In the genomic region with DNA sequence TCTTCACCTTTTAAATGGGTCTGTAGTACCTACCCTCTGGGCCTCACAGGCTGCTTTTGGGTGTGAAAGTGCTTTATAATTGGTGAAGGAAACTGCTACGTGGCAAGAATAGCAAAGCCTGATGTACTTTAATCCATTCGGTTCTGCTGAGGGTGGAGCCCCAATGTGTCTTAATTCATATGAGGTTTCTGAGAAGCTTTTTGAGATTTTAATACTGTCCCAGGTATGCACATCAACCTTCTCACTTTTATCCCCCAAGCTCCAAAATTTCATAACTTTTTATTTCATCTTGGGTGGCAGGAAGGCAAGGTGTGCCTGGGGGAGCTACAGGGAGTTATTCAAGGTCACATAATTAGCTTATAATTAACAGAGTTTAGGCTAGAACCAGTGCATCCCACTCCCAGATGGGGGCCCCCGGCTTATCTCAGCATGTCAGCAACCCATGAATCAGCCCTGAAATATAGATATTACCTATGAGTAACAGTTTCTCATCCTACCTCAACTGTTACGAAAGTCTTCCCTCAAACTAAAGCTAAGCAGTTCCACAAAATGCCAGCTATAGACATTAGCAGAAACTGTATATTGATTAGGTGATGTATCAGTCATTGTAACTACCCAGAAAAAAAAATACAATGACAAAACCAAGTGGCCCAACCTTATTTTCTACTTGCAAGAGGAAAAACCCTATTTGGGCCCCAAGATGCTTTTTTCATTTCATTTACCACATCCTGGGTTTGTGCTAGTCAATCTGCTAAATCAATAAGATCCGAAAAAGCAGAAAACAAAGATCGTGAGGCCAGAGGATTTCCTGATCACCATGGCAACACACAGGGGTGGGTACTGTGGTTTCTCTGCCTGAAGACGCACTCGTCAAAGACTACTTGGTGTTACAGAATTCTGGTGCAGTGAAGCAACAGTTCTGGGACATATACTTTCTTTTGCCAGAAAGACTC, we compare ENCODE assay signal across 8 cellular contexts. TPM values are rescaled to one million over a fixed set of nuclear protein-coding genes. Genes with fewer than 3 reads are reported as not detected.
DNase-seq lines count a peak whose midpoint lies in the region; ATAC-seq and TF ChIP-seq lines count a peak whose summit lies in the region.

No MANE protein-coding gene starts in this region.

- H4K20me1 ChIP-seq in DND-41 (ENCODE audit: insufficient read depth, low read length), result peaks cover 3% of the 10 kb centered on the region; the same call in 1 of the 2 replicates

- intact Hi-C loops in esophagus squamous epithelium (cut with DNase I) (no loop called here), A673 (cut with micrococcal nuclease; ENCODE audit: unreplicated experiment) (no loop called here)

- peak overlapping the region in 1 of 2 experiments; percentile 32; a peak in 2 of 4 replicates for H3K4me3 ChIP-seq in DND-41 (ENCODE audit: low read depth in 1 of 2, low read length in 2 of 2)
- peak overlapping the region in 1 of 4 donors; percentile 13 for H3K4me3 ChIP-seq in esophagus squamous epithelium
- no peak overlapping the region for H3K4me3 ChIP-seq in A673 (ENCODE audit: low read depth, low read length, poor library complexity, severe bottlenecking)

- peak overlapping the region; percentile 40 for H3K9ac ChIP-seq in DND-41 (ENCODE audit: low read depth, low read length)

- peaks cover 92% of the 10 kb centered on the region for H3K79me2 ChIP-seq in DND-41 (ENCODE audit: insufficient read depth, low read length)

- CTCF ChIA-PET in activated CD8-positive, alpha-beta T cell treated with anti-CD3 and anti-CD28 coated beads, Interleukin-2, amount 10 ng/mL, durations not matched to agents 7 days and 5 days (lab: Charles Lee), result interaction anchor here (0.7 to 13.5 kb wide), 23 partner anchors 8 to 250 kb away, joined by 3 to 218 read pairs (median 5); partner anchors contain the start of genes APIP and CD44
- CTCF ChIA-PET in A673 (lab: Charles Lee), result no interaction called here

- WGBS in esophagus squamous epithelium, 2 donors, result 32 to 39% methylated on average over 8 of the region's 8 CpGs

- peaks cover 99% of the 10 kb centered on the region for H3K4me1 Mint-ChIP-seq in activated CD8-positive, alpha-beta T cell treated with anti-CD3 and anti-CD28 coated beads, Interleukin-2, amount 10 ng/mL, durations not matched to agents 7 days and 5 days (ENCODE audit: low read depth)

- DNase-seq in DND-41 (peak; percentile 93), Kasumi-1 (lab: John Stamatoyannopoulos, UW) (peak; percentile 77 to 82), esophagus squamous epithelium (lab: John Stamatoyannopoulos, UW) (no peak), COR-L47 (lab: John Stamatoyannopoulos, UW) (no peak), A673 (ENCODE audit: low spot score) (no peak)
- peak; percentile 97 for DNase-seq in activated CD8-positive, alpha-beta T cell treated with anti-CD3 and anti-CD28 coated beads, Interleukin-2, amount 10 ng/mL, durations not matched to agents 7 days and 5 days
- peak; percentile 32 to 66 for DNase-seq in stimulated activated CD4-positive, alpha-beta T cell treated with anti-CD3 and anti-CD28 coated beads, Interleukin-15, amount 100 ng/mL, for 1 hour (ENCODE audit: low read depth in 1 of 2, low spot score in 1 of 2)

- H3K4me2 ChIP-seq in DND-41 (ENCODE audit: insufficient read depth, low read length), result peak overlapping the region; percentile 56

- peak overlapping the region; percentile 78 for H3K27ac ChIP-seq in DND-41 (ENCODE audit: low read length)
- peak overlapping the region; percentile 65 to 84 (median 76) for H3K27ac ChIP-seq in esophagus squamous epithelium
- no peak overlapping the region for H3K27ac ChIP-seq in A673 (ENCODE audit: low read depth, low read length, poor library complexity, severe bottlenecking)

- TF ChIP-seq POLR2A in esophagus squamous epithelium (IDR thresholded peaks at IDR 0.05), result peak in 1 of 4 donors; percentile 51

- peak overlapping the region; percentile 68 for H3K4me3 Mint-ChIP-seq in activated CD8-positive, alpha-beta T cell treated with anti-CD3 and anti-CD28 coated beads, Interleukin-2, amount 10 ng/mL, durations not matched to agents 7 days and 5 days

- POLR2A ChIA-PET in activated CD8-positive, alpha-beta T cell treated with anti-CD3 and anti-CD28 coated beads, Interleukin-2, amount 10 ng/mL, durations not matched to agents 7 days and 5 days (lab: Charles Lee), result interaction anchor here (0.6 to 5.7 kb wide), 18 partner anchors 9 to 152 kb away, joined by 3 to 61 read pairs (median 5); partner anchors contain the start of gene CD44
- POLR2A ChIA-PET in A673 (lab: Charles Lee; ENCODE audit: low non-redundant PET), result no interaction called here

- H3K4me1 ChIP-seq in DND-41 (ENCODE audit: insufficient read depth, low read length) (peaks cover 58% of the 10 kb centered on the region), esophagus squamous epithelium (peaks cover 51 to 100% (median 88%) of the 10 kb centered on the region in 3 donors), A673 (ENCODE audit: insufficient read depth, low read length, poor library complexity, severe bottlenecking) (no peaks in the 10 kb centered on the region)

- peaks cover 81% of the 10 kb centered on the region for H3K36me3 Mint-ChIP-seq in activated CD8-positive, alpha-beta T cell treated with anti-CD3 and anti-CD28 coated beads, Interleukin-2, amount 10 ng/mL, durations not matched to agents 7 days and 5 days (ENCODE audit: low read depth)

- H3K27ac Mint-ChIP-seq in activated CD8-positive, alpha-beta T cell treated with anti-CD3 and anti-CD28 coated beads, Interleukin-2, amount 10 ng/mL, durations not matched to agents 7 days and 5 days, result peak overlapping the region; percentile 99

- no peak overlapping the region for H2AFZ ChIP-seq in DND-41 (ENCODE audit: low read depth, low read length)

- TF ChIP-seq CTCF in DND-41 (IDR thresholded peaks at IDR 0.05; ENCODE audit: borderline replicate concordance, extremely low read depth, low read length, poor library complexity, severe bottlenecking), result no peak
- no peak for TF ChIP-seq CTCF in esophagus squamous epithelium (IDR thresholded peaks at IDR 0.05)
- TF ChIP-seq CTCF in A673 (conservative IDR thresholded peaks at IDR 0.05; ENCODE audit: low read depth, low read length), result no peak

- no peaks in the 10 kb centered on the region; the same call in 1 of the 2 replicates for H3K36me3 ChIP-seq in DND-41 (ENCODE audit: insufficient read depth, low read length)
- H3K36me3 ChIP-seq in esophagus squamous epithelium, result peaks cover 0 to 4% (median 0%) of the 10 kb centered on the region in 3 donors
- no peaks in the 10 kb centered on the region for H3K36me3 ChIP-seq in A673 (ENCODE audit: insufficient read depth, low read length, poor library complexity, severe bottlenecking)

- H3K9me3 Mint-ChIP-seq in activated CD8-positive, alpha-beta T cell treated with anti-CD3 and anti-CD28 coated beads, Interleukin-2, amount 10 ng/mL, durations not matched to agents 7 days and 5 days (ENCODE audit: insufficient read depth), result no peaks in the 10 kb centered on the region

- no TSS peak for BruUV-seq in A673 (replicated peaks; lab: Mats Ljungman, UMichigan)

- H3K27me3 ChIP-seq in DND-41 (ENCODE audit: insufficient read depth, low read length, poor library complexity) (no peaks in the 10 kb centered on the region), esophagus squamous epithelium (no peaks in the 10 kb centered on the region), A673 (replicated peaks; ENCODE audit: insufficient read depth, low read depth, low read length, poor library complexity) (peaks cover 3% of the 10 kb centered on the region)

- no peaks in the 10 kb centered on the region for H3K9me3 ChIP-seq in DND-41 (ENCODE audit: insufficient read depth, low read length, severe bottlenecking)
- H3K9me3 ChIP-seq in esophagus squamous epithelium, result no peaks in the 10 kb centered on the region
- H3K9me3 ChIP-seq in A673 (ENCODE audit: low read depth, low read length, poor library complexity, severe bottlenecking), result no peaks in the 10 kb centered on the region

- no peaks in the 10 kb centered on the region for H3K27me3 Mint-ChIP-seq in activated CD8-positive, alpha-beta T cell treated with anti-CD3 and anti-CD28 coated beads, Interleukin-2, amount 10 ng/mL, durations not matched to agents 7 days and 5 days (ENCODE audit: low read depth)

- peak; percentile 88 for ATAC-seq in DND-41 (ENCODE audit: insufficient read depth, low read depth)
- peak; percentile 78 for ATAC-seq in GM21529 (IDR thresholded peaks at IDR 0.05; ENCODE audit: unreplicated experiment)
- ATAC-seq in activated CD8-positive, alpha-beta T cell treated with anti-CD3 and anti-CD28 coated beads, Interleukin-2, amount 10 ng/mL, durations not matched to agents 7 days and 5 days, result peak; percentile 68

RNA-seq across cellular contexts. Expression of gene CD44, which starts 26.7 kb away (rescaled TPM):
- total RNA-seq in activated CD8-positive, alpha-beta T cell treated with anti-CD3 and anti-CD28 coated beads, Interleukin-2, amount 10 ng/mL, durations not matched to agents 7 days and 5 days, result 100 to 1,000 TPM; 398 to 399 TPM
- total RNA-seq in esophagus squamous epithelium (100 to 1,000 TPM; 418 to 565 (median 463) TPM), A673 (2021) (13.1 and 15.9 TPM in 2 replicates)

Comparison
In these comparisons a context has a peak if more than half of its experiments do, and no peak if none do; other contexts are left out.
1. DNase-seq: peak in DND-41 (single experiment), Kasumi-1 (2 of 2), activated CD8-positive, alpha-beta T cell treated with anti-CD3 and anti-CD28 coated beads, Interleukin-2, amount 10 ng/mL, durations not matched to agents 7 days and 5 days (single experiment) and stimulated activated CD4-positive, alpha-beta T cell treated with anti-CD3 and anti-CD28 coated beads, Interleukin-15, amount 100 ng/mL, for 1 hour (2 of 2); none in esophagus squamous epithelium (single experiment), COR-L47 (single experiment) and A673 (single experiment).
2. RNA of gene CD44, which starts 26.7 kb away (total RNA-seq): 418 to 565 TPM in esophagus squamous epithelium and 398 to 399 TPM in activated CD8-positive, alpha-beta T cell treated with anti-CD3 and anti-CD28 coated beads, Interleukin-2, amount 10 ng/mL, durations not matched to agents 7 days and 5 days; 13.1 to 15.9 TPM in A673; every median in the first group is over 10 times any median in the second.
3. Peak in every context shown above with its lines, with median percentiles within 50 percentile points of each other: ATAC-seq.